1 cellular context compared by ENCODE assay signal in genomic region chr19:50376166-50377050, GRCh38.
TF ChIP-seq lines count a peak whose summit lies in the region.

Gene NR1H2, plus strand, starts transcription at chr19:50376457. Its CDS starts 1,149 bp downstream, at chr19:50377606.

TF ChIP-seq in K562, 482 proteins besides CTCF, POLR2A, EP300 and RAD21 (continued from another document and continues in another):
- peak in 1 of 2 experiments; percentile 83; a peak in 2 of 4 replicates for TF ChIP-seq UBTF (IDR thresholded peaks at IDR 0.05; ENCODE audit: borderline replicate concordance in 1 of 2, low read depth in 2 of 2, low read length in 2 of 2)
- peak; percentile 89 for TF ChIP-seq TBP (optimal IDR thresholded peaks at IDR 0.05; ENCODE audit: low read depth, low read length)
- no peak; the same call in 1 of the 2 replicates for TF ChIP-seq ARID4B (CRISPR knock-in tag; IDR thresholded peaks at IDR 0.05)
- peak; percentile 97 for TF ChIP-seq ELF1 (tag; IDR thresholded peaks at IDR 0.05)
- no peak for TF ChIP-seq HMG20B (CRISPR knock-in tag; IDR thresholded peaks at IDR 0.05)
- TF ChIP-seq ZFP36 (IDR thresholded peaks at IDR 0.05; ENCODE audit: low read depth, low read length, partially characterized antibody) = peak; percentile 88
- TF ChIP-seq, protein P1, sequence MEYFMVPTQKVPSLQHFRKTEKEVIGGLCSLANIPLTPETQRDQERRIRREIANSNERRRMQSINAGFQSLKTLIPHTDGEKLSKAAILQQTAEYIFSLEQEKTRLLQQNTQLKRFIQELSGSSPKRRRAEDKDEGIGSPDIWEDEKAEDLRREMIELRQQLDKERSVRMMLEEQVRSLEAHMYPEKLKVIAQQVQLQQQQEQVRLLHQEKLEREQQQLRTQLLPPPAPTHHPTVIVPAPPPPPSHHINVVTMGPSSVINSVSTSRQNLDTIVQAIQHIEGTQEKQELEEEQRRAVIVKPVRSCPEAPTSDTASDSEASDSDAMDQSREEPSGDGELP (CRISPR knock-in tag; IDR thresholded peaks at IDR 0.05; ENCODE audit: borderline replicate concordance) = peak; percentile 78
- peak; percentile 86 for TF ChIP-seq REST (CRISPR knock-in tag; IDR thresholded peaks at IDR 0.05; ENCODE audit: low read depth)
- TF ChIP-seq HDAC1 (IDR thresholded peaks at IDR 0.05) = peak in 1 of 2 experiments; percentile 84; a peak in 2 of 4 replicates
- TF ChIP-seq DIDO1 (tag; IDR thresholded peaks at IDR 0.05; ENCODE audit: low read depth) = 0 out of 2 replicates have a peak, but pooled peaks have one; percentile 58
- TF ChIP-seq, protein P2, sequence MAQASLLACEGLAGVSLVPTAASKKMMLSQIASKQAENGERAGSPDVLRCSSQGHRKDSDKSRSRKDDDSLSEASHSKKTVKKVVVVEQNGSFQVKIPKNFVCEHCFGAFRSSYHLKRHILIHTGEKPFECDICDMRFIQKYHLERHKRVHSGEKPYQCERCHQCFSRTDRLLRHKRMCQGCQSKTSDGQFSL (CRISPR knock-in tag; IDR thresholded peaks at IDR 0.05) = no peak
- TF ChIP-seq, protein P2 (tag; IDR thresholded peaks at IDR 0.05) = no peak; a peak in 1 of 4 replicates
- TF ChIP-seq, protein P3, sequence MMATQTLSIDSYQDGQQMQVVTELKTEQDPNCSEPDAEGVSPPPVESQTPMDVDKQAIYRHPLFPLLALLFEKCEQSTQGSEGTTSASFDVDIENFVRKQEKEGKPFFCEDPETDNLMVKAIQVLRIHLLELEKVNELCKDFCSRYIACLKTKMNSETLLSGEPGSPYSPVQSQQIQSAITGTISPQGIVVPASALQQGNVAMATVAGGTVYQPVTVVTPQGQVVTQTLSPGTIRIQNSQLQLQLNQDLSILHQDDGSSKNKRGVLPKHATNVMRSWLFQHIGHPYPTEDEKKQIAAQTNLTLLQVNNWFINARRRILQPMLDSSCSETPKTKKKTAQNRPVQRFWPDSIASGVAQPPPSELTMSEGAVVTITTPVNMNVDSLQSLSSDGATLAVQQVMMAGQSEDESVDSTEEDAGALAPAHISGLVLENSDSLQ (IDR thresholded peaks at IDR 0.05) = peak; percentile 88
- TF ChIP-seq POLR2AphosphoS2 (IDR thresholded peaks at IDR 0.05; ENCODE audit: low read length) = peak; percentile 87; the same call in 1 of the 2 replicates
- TF ChIP-seq ADNP (tag; IDR thresholded peaks at IDR 0.05) = no peak
- peak; percentile 10; the same call in 1 of the 2 replicates for TF ChIP-seq BRD4 (IDR thresholded peaks at IDR 0.05)
- TF ChIP-seq, protein P4, sequence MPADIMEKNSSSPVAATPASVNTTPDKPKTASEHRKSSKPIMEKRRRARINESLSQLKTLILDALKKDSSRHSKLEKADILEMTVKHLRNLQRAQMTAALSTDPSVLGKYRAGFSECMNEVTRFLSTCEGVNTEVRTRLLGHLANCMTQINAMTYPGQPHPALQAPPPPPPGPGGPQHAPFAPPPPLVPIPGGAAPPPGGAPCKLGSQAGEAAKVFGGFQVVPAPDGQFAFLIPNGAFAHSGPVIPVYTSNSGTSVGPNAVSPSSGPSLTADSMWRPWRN (IDR thresholded peaks at IDR 0.05; ENCODE audit: low read depth) = 0 out of 2 replicates have a peak, but pooled peaks have one; percentile 10
- TF ChIP-seq HBP1 (CRISPR knock-in tag; IDR thresholded peaks at IDR 0.05) = no peak; the same call in 1 of the 2 replicates
- TF ChIP-seq, protein P5, sequence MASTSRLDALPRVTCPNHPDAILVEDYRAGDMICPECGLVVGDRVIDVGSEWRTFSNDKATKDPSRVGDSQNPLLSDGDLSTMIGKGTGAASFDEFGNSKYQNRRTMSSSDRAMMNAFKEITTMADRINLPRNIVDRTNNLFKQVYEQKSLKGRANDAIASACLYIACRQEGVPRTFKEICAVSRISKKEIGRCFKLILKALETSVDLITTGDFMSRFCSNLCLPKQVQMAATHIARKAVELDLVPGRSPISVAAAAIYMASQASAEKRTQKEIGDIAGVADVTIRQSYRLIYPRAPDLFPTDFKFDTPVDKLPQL (IDR thresholded peaks at IDR 0.05; ENCODE audit: extremely low read depth, insufficient read length) = peak; percentile 9
- TF ChIP-seq CHD1 (IDR thresholded peaks at IDR 0.05; ENCODE audit: low read length) = peak; percentile 99
- TF ChIP-seq KDM5B (IDR thresholded peaks at IDR 0.05; ENCODE audit: insufficient replicate concordance, low read depth, low read length) = peak; percentile 82
- TF ChIP-seq HCFC1 (IDR thresholded peaks at IDR 0.05; ENCODE audit: low read depth, low read length) = peak; percentile 92
- no peak for TF ChIP-seq NR2F6 (CRISPR knock-in tag; IDR thresholded peaks at IDR 0.05)
- TF ChIP-seq TFE3 (CRISPR knock-in tag; IDR thresholded peaks at IDR 0.05) = no peak
- no peak for TF ChIP-seq MED1 (CRISPR knock-in tag; IDR thresholded peaks at IDR 0.05; ENCODE audit: borderline replicate concordance)
- TF ChIP-seq THRAP3 (IDR thresholded peaks at IDR 0.05; ENCODE audit: borderline replicate concordance) = no peak
- TF ChIP-seq ZNF165 (CRISPR knock-in tag; IDR thresholded peaks at IDR 0.05; ENCODE audit: borderline replicate concordance) = peak; percentile 86; the same call in 1 of the 2 replicates
- TF ChIP-seq ZNF277 (CRISPR knock-in tag; IDR thresholded peaks at IDR 0.05; ENCODE audit: borderline replicate concordance) = no peak
- no peak for TF ChIP-seq FOXJ3 (CRISPR knock-in tag; IDR thresholded peaks at IDR 0.05)
- TF ChIP-seq CEBPG (CRISPR knock-in tag; IDR thresholded peaks at IDR 0.05) = peak; percentile 86
- TF ChIP-seq CEBPG (tag; conservative IDR thresholded peaks at IDR 0.05 in 1 of 2, IDR thresholded peaks at IDR 0.05 in 1 of 2) = peak in 1 of 2 experiments; percentile 69; a peak in 2 of 4 replicates
- peak; percentile 31 for TF ChIP-seq ASH1L (IDR thresholded peaks at IDR 0.05; ENCODE audit: borderline replicate concordance, low read depth, partially characterized antibody)
- TF ChIP-seq KHSRP (IDR thresholded peaks at IDR 0.05) = no peak
- peak; percentile 44 to 70 (median 46) for TF ChIP-seq YY1 (IDR thresholded peaks at IDR 0.05; ENCODE audit: borderline replicate concordance in 1 of 3, control insufficient read depth in 1 of 3, extremely low read depth in 1 of 3, insufficient read depth in 3 of 3, insufficient read length in 1 of 3, insufficient replicate concordance in 2 of 3, low read depth in 1 of 3, low read length in 2 of 3)
- TF ChIP-seq C11orf30 (IDR thresholded peaks at IDR 0.05; ENCODE audit: low read depth) = peak; percentile 70
- TF ChIP-seq SAP30 (IDR thresholded peaks at IDR 0.05; ENCODE audit: borderline replicate concordance, insufficient read depth, low read depth, low read length, poor library complexity, severe bottlenecking) = peak; percentile 15
- peak; percentile 52 for TF ChIP-seq EGR1 (conservative IDR thresholded peaks at IDR 0.05)
- TF ChIP-seq LEF1 (IDR thresholded peaks at IDR 0.05) = peak; percentile 55; the same call in 1 of the 2 replicates
